ENCODE assay signal across 15 cellular contexts in the genomic region with DNA sequence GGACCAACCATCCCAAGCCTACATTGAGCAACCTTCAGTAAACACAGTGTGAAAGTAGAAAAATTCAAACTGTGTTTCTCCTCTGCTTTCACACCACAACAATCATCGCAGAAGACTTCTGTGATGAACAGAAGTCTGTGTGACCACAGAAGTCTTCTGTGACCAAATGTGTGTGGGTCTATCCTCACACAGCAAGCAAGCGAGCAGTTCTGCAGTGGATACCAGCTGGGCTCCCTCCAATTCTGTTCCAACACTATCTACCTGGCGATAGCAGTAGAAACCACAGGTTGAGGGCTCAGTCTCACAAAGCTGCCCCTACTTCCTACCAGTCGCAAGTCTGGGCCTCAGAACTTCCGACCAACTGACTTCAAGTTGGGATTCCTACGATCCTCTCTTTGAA. TPM values are rescaled to one million over a fixed set of nuclear protein-coding genes. Genes with fewer than 3 reads are reported as not detected.
DNase-seq lines count a peak whose midpoint lies in the region; ATAC-seq, FAIRE-seq and TF ChIP-seq lines count a peak whose summit lies in the region.
"Had no signal": no experiment of that assay in that cellular context is flagged by ENCODE, and none has a peak within 500 bp of the region (broad histone marks: within the 10 kb centered on the region; RNA-seq: fewer than 3 reads in every experiment).

No MANE protein-coding gene starts in this region.

- WGBS in mesenchymal stem cell, result 99% methylated on average over 5 of the region's 6 CpGs
- 85 to 96% methylated on average over 6 of the region's 6 CpGs for WGBS in pancreas, 2 donors

- CTCF ChIA-PET in GM10248 (lab: Yijun Ruan, JAX), result interaction anchor here (1.6 to 4.3 kb wide), 3 partner anchors 11 to 91 kb away, joined by 5 to 24 read pairs (median 7); no protein-coding TSS in a partner anchor

- H3K4me2 ChIP-seq in mesenchymal stem cell (ENCODE audit: low read length, poor library complexity, severe bottlenecking), result no peak overlapping the region
- H3K4me2 ChIP-seq: BLaER1 treated with 17β-estradiol and CSF1 and Interleukin-3, amounts not matched to agents 10 nM and 100 nM had no signal

- H3K79me1 ChIP-seq in mesenchymal stem cell (replicated peaks; ENCODE audit: low read length, poor library complexity, severe bottlenecking), result no peaks in the 10 kb centered on the region

- H3K4ac ChIP-seq in mesenchymal stem cell (ENCODE audit: low read depth in 1 of 2, low read length in 2 of 2), result no peak overlapping the region

- peak in 2 of 3 donors; percentile 29 to 57 for DNase-seq in CD4-positive, CD25-positive, alpha-beta regulatory T cell
- no peak for DNase-seq in GM19239 (ENCODE audit: insufficient read length, low spot score)
- DNase-seq in activated T-cell treated with anti-CD3 and anti-CD28 coated beads, Interleukin-2, amount 50 U/mL, for 4 hours, result no peak
- no peak for DNase-seq in mesenchymal stem cell
- DNase-seq in anterior cingulate cortex (lab: John Stamatoyannopoulos, UW), result no peak
- no peak for DNase-seq in pancreas
- no peak for DNase-seq in GM10248 (ENCODE audit: extremely low spot score)
- DNase-seq: GDM1, GM23248, NCI-H1436 treated with DMSO at 0.1 percent for 48 hours, NCI-H526 treated with DMSO at 0.1 percent for 48 hours had no signal

- H2AK5ac ChIP-seq in mesenchymal stem cell (ENCODE audit: low read length, severe bottlenecking), result no peak overlapping the region

- no peaks in the 10 kb centered on the region for H3K9me3 ChIP-seq in CD4-positive, CD25-positive, alpha-beta regulatory T cell (ENCODE audit: control insufficient read depth in 2 of 2, low read length in 2 of 2)
- no peaks in the 10 kb centered on the region for H3K9me3 ChIP-seq in mesenchymal stem cell (ENCODE audit: control insufficient read depth, low read length)
- no peaks in the 10 kb centered on the region for H3K9me3 ChIP-seq in pancreas

- H3K36me3 ChIP-seq in CD4-positive, CD25-positive, alpha-beta regulatory T cell (ENCODE audit: control insufficient read depth, insufficient read depth, low read length), result no peaks in the 10 kb centered on the region
- H3K36me3 ChIP-seq in mesenchymal stem cell (ENCODE audit: control insufficient read depth in 1 of 2, insufficient read depth in 2 of 2, low read depth in 1 of 2, low read length in 2 of 2) (no peaks in the 10 kb centered on the region), pancreas (no peaks in the 10 kb centered on the region)
- H3K36me3 ChIP-seq: BLaER1 treated with 17β-estradiol and CSF1 and Interleukin-3, amounts not matched to agents 10 nM and 100 nM had no signal

- ATAC-seq in CD4-positive, CD25-positive, alpha-beta regulatory T cell (ENCODE audit: low read depth in 2 of 2), result peak; percentile 8 to 16
- ATAC-seq in activated T-cell treated with anti-CD3 and anti-CD28 coated beads, Interleukin-2, amount 50 U/mL, for 4 hours, result peak; percentile 47 to 48
- ATAC-seq in HG03159 (IDR thresholded peaks at IDR 0.05; ENCODE audit: unreplicated experiment), result no peak
- no peak for ATAC-seq in pancreas

- H2AFZ ChIP-seq in mesenchymal stem cell (ENCODE audit: low read depth, low read length), result no peak overlapping the region
- H2AFZ ChIP-seq: GM23248 had no signal

- H3K36me3 Mint-ChIP-seq in CD4-positive, CD25-positive, alpha-beta regulatory T cell, result no peaks in the 10 kb centered on the region
- H3K36me3 Mint-ChIP-seq in activated T-cell treated with anti-CD3 and anti-CD28 coated beads, Interleukin-2, amount 50 U/mL, for 4 hours (ENCODE audit: insufficient read depth), result no peaks in the 10 kb centered on the region
- H3K36me3 Mint-ChIP-seq: mesothelial cell of epicardium had no signal

- no peak overlapping the region for H2BK15ac ChIP-seq in mesenchymal stem cell (ENCODE audit: low read depth, poor library complexity, severe bottlenecking)

- FAIRE-seq in GM19239 (lab: Jason Lieb, UNC), result peak; percentile 86
- FAIRE-seq in pancreas (lab: Jason Lieb, UNC), result no peak

- peaks cover 53 to 99% (median 87%) of the 10 kb centered on the region in 4 donors for H3K4me1 Mint-ChIP-seq in CD4-positive, CD25-positive, alpha-beta regulatory T cell
- peaks cover 98% of the 10 kb centered on the region for H3K4me1 Mint-ChIP-seq in activated T-cell treated with anti-CD3 and anti-CD28 coated beads, Interleukin-2, amount 50 U/mL, for 4 hours (ENCODE audit: low read depth)

- no peak for TF ChIP-seq CTCF in pancreas (IDR thresholded peaks at IDR 0.05)
- no peak for TF ChIP-seq CTCF in GM10248 (IDR thresholded peaks at IDR 0.05; ENCODE audit: control extremely low read depth, extremely low read depth, low read depth, missing control alignments)

- H2BK5ac ChIP-seq in mesenchymal stem cell (ENCODE audit: low read depth, low read length, poor library complexity, severe bottlenecking), result no peak overlapping the region

- H3K4me3 ChIP-seq in CD4-positive, CD25-positive, alpha-beta regulatory T cell (ENCODE audit: low read depth, low read length), result peak overlapping the region; percentile 72
- no peak overlapping the region for H3K4me3 ChIP-seq in mesenchymal stem cell (ENCODE audit: insufficient read depth in 1 of 2, low read depth in 1 of 2, low read length in 2 of 2)
- H3K4me3 ChIP-seq in pancreas, result no peak overlapping the region
- H3K4me3 ChIP-seq: BLaER1 treated with 17β-estradiol and CSF1 and Interleukin-3, amounts not matched to agents 10 nM and 100 nM; GM23248; SK-N-MC had no signal

- H2BK120ac ChIP-seq in mesenchymal stem cell (ENCODE audit: low read depth, low read length), result no peak overlapping the region

- no peaks in the 10 kb centered on the region for H3K27me3 Mint-ChIP-seq in CD4-positive, CD25-positive, alpha-beta regulatory T cell
- no peaks in the 10 kb centered on the region for H3K27me3 Mint-ChIP-seq in activated T-cell treated with anti-CD3 and anti-CD28 coated beads, Interleukin-2, amount 50 U/mL, for 4 hours (ENCODE audit: low read depth)

- POLR2A ChIA-PET in GM10248 (lab: Yijun Ruan, JAX), result no interaction called here

- H4K8ac ChIP-seq in mesenchymal stem cell (ENCODE audit: low read length), result peak overlapping the region; percentile 33

- peaks cover 99% of the 10 kb centered on the region for H3K4me1 ChIP-seq in CD4-positive, CD25-positive, alpha-beta regulatory T cell (ENCODE audit: control insufficient read depth, insufficient read depth, low read length, poor library complexity, severe bottlenecking)
- no peaks in the 10 kb centered on the region for H3K4me1 ChIP-seq in mesenchymal stem cell (ENCODE audit: control insufficient read depth, insufficient read depth, low read depth, low read length)
- peaks cover under 1 to 5% (median 4%) of the 10 kb centered on the region in 3 donors for H3K4me1 ChIP-seq in pancreas

- H2BK12ac ChIP-seq in mesenchymal stem cell (ENCODE audit: low read length in 2 of 2), result peak overlapping the region in 1 of 2 experiments; percentile 61

- peak overlapping the region; percentile 64 for H3K27ac ChIP-seq in CD4-positive, CD25-positive, alpha-beta regulatory T cell (ENCODE audit: insufficient read depth, low read length, poor library complexity, severe bottlenecking)
- H3K27ac ChIP-seq in mesenchymal stem cell (ENCODE audit: low read length, poor library complexity, severe bottlenecking), result no peak overlapping the region
- H3K27ac ChIP-seq in pancreas, result no peak overlapping the region
- H3K27ac ChIP-seq: BLaER1 treated with 17β-estradiol and CSF1 and Interleukin-3, amounts not matched to agents 10 nM and 100 nM; GM23248; SK-N-MC had no signal

- H3K14ac ChIP-seq in mesenchymal stem cell (ENCODE audit: low read length in 2 of 2), result no peak overlapping the region

- H3K4me3 Mint-ChIP-seq in CD4-positive, CD25-positive, alpha-beta regulatory T cell, result peak overlapping the region; percentile 49 to 74 (median 60)
- H3K4me3 Mint-ChIP-seq in activated T-cell treated with anti-CD3 and anti-CD28 coated beads, Interleukin-2, amount 50 U/mL, for 4 hours, result peak overlapping the region; percentile 7
- H3K4me3 Mint-ChIP-seq: mesothelial cell of epicardium had no signal

- no peak overlapping the region for H3K9ac ChIP-seq in mesenchymal stem cell (ENCODE audit: low read length)
- H3K9ac ChIP-seq: BLaER1 treated with 17β-estradiol and CSF1 and Interleukin-3, amounts not matched to agents 10 nM and 100 nM; GM23248 had no signal

- no peak overlapping the region for H3K18ac ChIP-seq in mesenchymal stem cell (ENCODE audit: low read depth in 1 of 2, low read length in 2 of 2)

- H3K23ac ChIP-seq in mesenchymal stem cell (ENCODE audit: low read length in 2 of 2), result no peak overlapping the region

- no peaks in the 10 kb centered on the region for H3K27me3 ChIP-seq in CD4-positive, CD25-positive, alpha-beta regulatory T cell (ENCODE audit: control insufficient read depth, insufficient read depth, low read length)
- H3K27me3 ChIP-seq in mesenchymal stem cell (ENCODE audit: control insufficient read depth in 1 of 2, insufficient read depth in 1 of 2, low read length in 2 of 2) (peaks cover 0 to 4% of the 10 kb centered on the region in 2 experiments), pancreas (no peaks in the 10 kb centered on the region)
- H3K27me3 ChIP-seq: BLaER1 treated with 17β-estradiol and CSF1 and Interleukin-3, amounts not matched to agents 10 nM and 100 nM had no signal

- intact Hi-C loops in pancreas (cut with DNase I), result no loop called here

- H3K27ac Mint-ChIP-seq in CD4-positive, CD25-positive, alpha-beta regulatory T cell, result peak overlapping the region; percentile 76 to 85 (median 84)
- H3K27ac Mint-ChIP-seq: mesothelial cell of epicardium had no signal

- no peaks in the 10 kb centered on the region for H3K9me3 Mint-ChIP-seq in CD4-positive, CD25-positive, alpha-beta regulatory T cell
- H3K9me3 Mint-ChIP-seq in activated T-cell treated with anti-CD3 and anti-CD28 coated beads, Interleukin-2, amount 50 U/mL, for 4 hours, result peaks cover 3% of the 10 kb centered on the region
- H3K9me3 Mint-ChIP-seq: mesothelial cell of epicardium had no signal

- H4K91ac ChIP-seq in mesenchymal stem cell (ENCODE audit: low read length), result no peak overlapping the region

RNA-seq across cellular contexts. Expression of a gene that starts 21.1 kb away (rescaled TPM):
- total RNA-seq in CD4-positive, CD25-positive, alpha-beta regulatory T cell, result 143 TPM
- 10 to 100 TPM; 72.8 to 91.3 (median 78.2) TPM for polyA plus RNA-seq in CD4-positive, CD25-positive, alpha-beta regulatory T cell
- 100 to 1,000 TPM; 169 to 182 (median 171) TPM for total RNA-seq in activated T-cell treated with anti-CD3 and anti-CD28 coated beads, Interleukin-2, amount 50 U/mL, for 4 hours
- polyA plus RNA-seq in mesenchymal stem cell (2013, experiment 1 of 2), result 84.9 TPM
- 88.5 TPM for polyA plus RNA-seq in mesenchymal stem cell (2013, experiment 2 of 2)
- 10 to 100 TPM; 17.0 to 35.1 (median 21.5) TPM for total RNA-seq in pancreas
- 10 to 100 TPM; 17.3 to 33.1 TPM for polyA plus RNA-seq in pancreas

Comparison
In these comparisons a context has a peak if more than half of its experiments do, and no peak if none do; other contexts are left out.
1. ATAC-seq: peak in CD4-positive, CD25-positive, alpha-beta regulatory T cell (2 of 2) and activated T-cell treated with anti-CD3 and anti-CD28 coated beads, Interleukin-2, amount 50 U/mL, for 4 hours (2 of 2); none in HG03159 (single experiment) and pancreas (0 of 4).
2. DNase-seq: peak in CD4-positive, CD25-positive, alpha-beta regulatory T cell (2 of 3); none in GM19239 (single experiment), activated T-cell treated with anti-CD3 and anti-CD28 coated beads, Interleukin-2, amount 50 U/mL, for 4 hours (single experiment), mesenchymal stem cell (single experiment), anterior cingulate cortex (0 of 58), pancreas (0 of 6) and GM10248 (single experiment).